Comparison of ENCODE assay signal across 24 cellular contexts in the genomic region with DNA sequence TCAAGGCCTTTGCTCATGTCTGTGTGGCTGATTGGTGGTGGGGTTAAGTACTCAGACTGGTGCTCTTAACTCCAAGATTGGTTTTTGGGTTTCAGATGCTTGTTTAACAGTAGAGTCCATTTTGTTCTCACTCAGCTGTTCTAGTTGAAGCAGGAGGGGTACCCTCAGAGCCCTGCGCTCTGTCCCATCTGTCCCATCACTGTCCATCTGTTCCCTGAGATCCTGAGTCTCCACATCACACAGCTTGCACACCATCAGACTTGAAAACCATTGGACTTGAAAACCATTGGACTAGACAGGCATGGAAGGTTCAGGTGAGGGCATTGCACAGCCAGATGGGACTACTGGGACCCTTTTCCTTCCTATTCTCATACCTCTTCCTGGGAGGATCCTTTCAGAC.
"Had no signal": no experiment of that assay in that cellular context is flagged by ENCODE, and none has a peak within 500 bp of the region (broad histone marks: within the 10 kb centered on the region; RNA-seq: fewer than 3 reads in every experiment).

No MANE protein-coding gene starts in this region.

- DNase-seq: activated B cell treated with CpG ODN at 0.5 μM for 24 hours; activated CD4-positive, alpha-beta T cell treated with anti-CD3 and anti-CD28 coated beads for 48 hours; activated CD4-positive, alpha-beta T cell treated with anti-CD3 and anti-CD28 coated beads, Interleukin-2, amount 50 U/mL, for 1 hour; activated CD4-positive, alpha-beta T cell treated with anti-CD3 and anti-CD28 coated beads, Interleukin-2, amount 50 U/mL, for 48 hours; activated CD8-positive, alpha-beta memory T cell treated with anti-CD3 and anti-CD28 coated beads for 24 hours; activated CD8-positive, alpha-beta T cell treated with anti-CD3 and anti-CD28 coated beads for 36 hours; activated effector memory CD4-positive, alpha-beta T cell treated with anti-CD3 and anti-CD28 coated beads, Interleukin-2, amount 50 U/mL, for 16 hours; activated naive CD4-positive, alpha-beta T cell treated with anti-CD3 and anti-CD28 coated beads for 36 hours; activated naive CD8-positive, alpha-beta T cell treated with anti-CD3 and anti-CD28 coated beads for 36 hours; activated naive CD8-positive, alpha-beta T cell treated with anti-CD3 and anti-CD28 coated beads, Interleukin-2, amount 50 U/mL, for 24 hours; activated T-cell treated with anti-CD3 and anti-CD28 coated beads, Interleukin-2, amount 50 U/mL, for 4 hours; adrenal gland; amygdala; aorta; body of pancreas; cerebellar nuclear complex; dorsolateral prefrontal cortex; effector memory CD4-positive, alpha-beta T cell; endodermal cell; foreskin fibroblast; heart right ventricle; T-helper 17 cell; T1000; WERI-Rb-1 had no signal
